In genomic region chr10:6171891-6172354, GRCh38 we compare ENCODE assay signal across 8 cellular contexts. TPM values are rescaled to one million over a fixed set of nuclear protein-coding genes. Genes with fewer than 3 reads are reported as not detected.
DNase-seq lines count a peak whose midpoint lies in the region; ATAC-seq lines count a peak whose summit lies in the region.

No MANE protein-coding gene starts in this region.

- H3K27ac ChIP-seq in SJSA1 = peak overlapping the region; percentile 17; the same call in 1 of the 2 replicates

- H3K9me3 ChIP-seq in SJSA1 (replicated peaks) = no peaks in the 10 kb centered on the region

- no peaks in the 10 kb centered on the region for H3K27me3 ChIP-seq in SJSA1 (replicated peaks)

- peaks cover 21% of the 10 kb centered on the region for H3K4me1 ChIP-seq in SJSA1 (replicated peaks)

- peaks cover 20% of the 10 kb centered on the region for H3K36me3 ChIP-seq in SJSA1

- no peak overlapping the region for H3K4me3 ChIP-seq in SJSA1

- ATAC-seq in HG03439 (IDR thresholded peaks at IDR 0.05; ENCODE audit: unreplicated experiment) (no peak), GM21619 (IDR thresholded peaks at IDR 0.05; ENCODE audit: unreplicated experiment) (no peak)

- DNase-seq in GM04503 (ENCODE audit: low read depth) (peak; percentile 68), SJSA1 (ENCODE audit: low read depth in 1 of 2, low spot score in 2 of 2) (peak; percentile 67 to 84), fibroblast of gingiva (ENCODE audit: low read depth) (peak; percentile 25), pons (ENCODE audit: low spot score) (peak; percentile 83), germinal center (ENCODE audit: low spot score) (no peak), D341Med (ENCODE audit: low spot score) (no peak)

RNA-seq across cellular contexts. Expression of gene PFKFB3, which starts 30.8 kb away (rescaled TPM):
- 15.6 and 21.8 TPM in 2 replicates for total RNA-seq in SJSA1 (2014; rRNA removed; shearing (Covaris generic))

Comparison
In these comparisons a context has a peak if more than half of its experiments do, and no peak if none do; other contexts are left out.
1. DNase-seq: peak in GM04503 (single experiment), SJSA1 (2 of 2), fibroblast of gingiva (single experiment) and pons (single experiment); none in germinal center (single experiment) and D341Med (single experiment).